ENCODE assay signal across 23 cellular contexts in genomic region chr11:126664643-126665042, GRCh38.
DNase-seq lines count a peak whose midpoint lies in the region; ATAC-seq and TF ChIP-seq lines count a peak whose summit lies in the region.
"Had no signal": no experiment of that assay in that cellular context is flagged by ENCODE, and none has a peak within 500 bp of the region (broad histone marks: within the 10 kb centered on the region; RNA-seq: fewer than 3 reads in every experiment).

No MANE protein-coding gene starts in this region.

- H3K9me3 Mint-ChIP-seq in brain, result no peaks in the 10 kb centered on the region
- H3K9me3 Mint-ChIP-seq: CD14-positive monocyte; CD4-positive, alpha-beta memory T cell had no signal

- ATAC-seq in HG03095 (IDR thresholded peaks at IDR 0.05; ENCODE audit: unreplicated experiment), result no peak
- no peak for ATAC-seq in GM19395 (IDR thresholded peaks at IDR 0.05; ENCODE audit: unreplicated experiment)
- no peak for ATAC-seq in PC-3

- no peaks in the 10 kb centered on the region for H3K36me3 ChIP-seq in Karpas-422 (ENCODE audit: insufficient read depth, low read length)
- no peaks in the 10 kb centered on the region for H3K36me3 ChIP-seq in neural cell (ENCODE audit: insufficient read depth, low read length)
- no peaks in the 10 kb centered on the region for H3K36me3 ChIP-seq in PC-3 (ENCODE audit: low read depth, low read length)
- H3K36me3 ChIP-seq: BE2C, BLaER1 had no signal

- H3K4me3 ChIP-seq in Karpas-422 (ENCODE audit: low read length) (no peak overlapping the region), neural cell (ENCODE audit: low read length) (no peak overlapping the region), PC-3 (ENCODE audit: low read length) (no peak overlapping the region)
- H3K4me3 ChIP-seq: BLaER1 had no signal

- CTCF ChIA-PET in PC-3 (lab: Charles Lee), result no interaction called here

- no peak for TF ChIP-seq CTCF in brain (conservative IDR thresholded peaks at IDR 0.05)
- TF ChIP-seq CTCF in neural cell (IDR thresholded peaks at IDR 0.05; ENCODE audit: poor library complexity, severe bottlenecking), result no peak
- no peak for TF ChIP-seq CTCF in PC-3 (conservative IDR thresholded peaks at IDR 0.05; ENCODE audit: low read depth, low read length)

- no peaks in the 10 kb centered on the region for H3K79me2 ChIP-seq in Karpas-422 (ENCODE audit: low read length)
- H3K79me2 ChIP-seq in neural cell (replicated peaks; ENCODE audit: insufficient read depth, low read length), result no peaks in the 10 kb centered on the region
- H3K79me2 ChIP-seq in PC-3 (ENCODE audit: low read length), result no peaks in the 10 kb centered on the region

- peak overlapping the region; percentile 34; the same call in 1 of the 2 replicates for H2AFZ ChIP-seq in Karpas-422 (ENCODE audit: low read length)
- no peak overlapping the region for H2AFZ ChIP-seq in neural cell (ENCODE audit: low read depth, low read length)
- no peak overlapping the region for H2AFZ ChIP-seq in PC-3 (ENCODE audit: low read length)

- H3F3A ChIP-seq in neural cell (ENCODE audit: insufficient read depth, low read length, poor library complexity, severe bottlenecking) (no peaks in the 10 kb centered on the region), PC-3 (ENCODE audit: low read length, unreplicated experiment) (no peaks in the 10 kb centered on the region)

- H3K27me3 Mint-ChIP-seq in brain, result peaks cover 3% of the 10 kb centered on the region

- intact Hi-C loops in PC-3 (cut with micrococcal nuclease), result no loop called here

- H3K4me1 ChIP-seq in Karpas-422 (ENCODE audit: low read length) (peaks cover 34% of the 10 kb centered on the region), PC-3 (ENCODE audit: insufficient read depth, low read length) (no peaks in the 10 kb centered on the region)

- no peak for TF ChIP-seq EP300 in neural cell (conservative IDR thresholded peaks at IDR 0.05; ENCODE audit: poor library complexity, severe bottlenecking)

- H3K27ac ChIP-seq in Karpas-422 (ENCODE audit: low read length) (no peak overlapping the region), neural cell (ENCODE audit: low read length) (peak overlapping the region; percentile 57), PC-3 (ENCODE audit: low read length) (no peak overlapping the region)
- H3K27ac ChIP-seq: BLaER1 had no signal

- H3K9ac ChIP-seq in Karpas-422 (ENCODE audit: low read length) (no peak overlapping the region), neural cell (ENCODE audit: low read length) (no peak overlapping the region), PC-3 (ENCODE audit: low read length) (no peak overlapping the region)
- H3K9ac ChIP-seq: BLaER1 had no signal

- peaks cover 76% of the 10 kb centered on the region for H3K4me1 Mint-ChIP-seq in brain
- H3K4me1 Mint-ChIP-seq: CD14-positive monocyte; CD4-positive, CD25-positive, alpha-beta regulatory T cell; CD8-positive, alpha-beta memory T cell had no signal

- no peak overlapping the region for H3K4me2 ChIP-seq in Karpas-422 (ENCODE audit: low read depth, low read length, poor library complexity, severe bottlenecking)
- no peak overlapping the region for H3K4me2 ChIP-seq in neural cell (ENCODE audit: low read length)
- H3K4me2 ChIP-seq in PC-3 (ENCODE audit: low read length), result no peak overlapping the region
- H3K4me2 ChIP-seq: BLaER1 had no signal

- TF ChIP-seq RAD21 in neural cell (conservative IDR thresholded peaks at IDR 0.05), result no peak

- H3K9me3 ChIP-seq in Karpas-422 (ENCODE audit: low read length), result no peaks in the 10 kb centered on the region
- H3K9me3 ChIP-seq in neural cell (ENCODE audit: low read length), result no peaks in the 10 kb centered on the region
- H3K9me3 ChIP-seq in PC-3 (ENCODE audit: low read length), result no peaks in the 10 kb centered on the region
- H3K9me3 ChIP-seq: BE2C, BLaER1 had no signal

- H4K20me1 ChIP-seq in Karpas-422 (ENCODE audit: insufficient read depth, low read depth, low read length) (no peaks in the 10 kb centered on the region), neural cell (ENCODE audit: insufficient read depth) (no peaks in the 10 kb centered on the region), PC-3 (ENCODE audit: low read length) (no peaks in the 10 kb centered on the region)
- H4K20me1 ChIP-seq: BLaER1 had no signal

- no peaks in the 10 kb centered on the region for H3K36me3 Mint-ChIP-seq in brain
- H3K36me3 Mint-ChIP-seq: CD14-positive monocyte; CD4-positive, alpha-beta memory T cell; CD4-positive, CD25-positive, alpha-beta regulatory T cell; CD8-positive, alpha-beta memory T cell had no signal

- H3K9me2 ChIP-seq in Karpas-422 (replicated peaks; ENCODE audit: insufficient read depth, low read length) (no peaks in the 10 kb centered on the region), neural cell (ENCODE audit: insufficient read depth, low read length) (no peaks in the 10 kb centered on the region), PC-3 (replicated peaks; ENCODE audit: low read length) (no peaks in the 10 kb centered on the region)

- POLR2A ChIA-PET in PC-3 (lab: Charles Lee; ENCODE audit: unreplicated experiment), result no interaction called here

- H3K27me3 ChIP-seq in Karpas-422 (ENCODE audit: low read length), result no peaks in the 10 kb centered on the region
- H3K27me3 ChIP-seq in neural cell (ENCODE audit: insufficient read depth, low read depth, low read length), result no peaks in the 10 kb centered on the region
- H3K27me3 ChIP-seq in PC-3 (ENCODE audit: low read length), result peaks cover 73% of the 10 kb centered on the region
- H3K27me3 ChIP-seq: BLaER1 had no signal

- no peak for DNase-seq in Karpas-422
- no peak for DNase-seq in PC-3
- DNase-seq: 8988T; ACHN; BE2C; C1 segment of cervical spinal cord; CD4-positive, alpha-beta memory T cell; CD4-positive, CD25-positive, alpha-beta regulatory T cell; CD8-positive, alpha-beta memory T cell; COR-L47; DMS 273 treated with DMSO at 0.1 percent for 48 hours; DMS153; DMS53; DMS79; DND-41; EL; GDM1 had no signal

- H3K4me3 Mint-ChIP-seq in brain, result no peak overlapping the region
- H3K4me3 Mint-ChIP-seq: CD14-positive monocyte; CD4-positive, alpha-beta memory T cell; CD4-positive, CD25-positive, alpha-beta regulatory T cell; CD8-positive, alpha-beta memory T cell had no signal

- BruUV-seq in PC-3 (replicated peaks; lab: Mats Ljungman, UMichigan), result no TSS peak

- H3K27ac Mint-ChIP-seq in brain, result peak overlapping the region in 3 of 5 experiments; percentile 74 to 87 (median 86)
- H3K27ac Mint-ChIP-seq: CD4-positive, alpha-beta memory T cell; CD4-positive, CD25-positive, alpha-beta regulatory T cell had no signal

TF ChIP-seq in neural cell, 6 proteins besides CTCF, POLR2A, EP300 and RAD21:
- TF ChIP-seq POLR2AphosphoS5 (IDR thresholded peaks at IDR 0.05) (no peak), EZH2 (IDR thresholded peaks at IDR 0.05; ENCODE audit: borderline replicate concordance, insufficient read depth, low read length, poor library complexity, severe bottlenecking) (no peak), MXI1 (conservative IDR thresholded peaks at IDR 0.05; ENCODE audit: poor library complexity, severe bottlenecking) (no peak), SMC3 (conservative IDR thresholded peaks at IDR 0.05; ENCODE audit: poor library complexity) (no peak), TAF1 (IDR thresholded peaks at IDR 0.05; ENCODE audit: low read depth) (no peak), REST (IDR thresholded peaks at IDR 0.05; ENCODE audit: borderline replicate concordance) (no peak)
TF ChIP-seq in neural cell: peak in this region for 0.
